In genomic region chr6:87656857-87657256, GRCh38 we compare ENCODE assay signal across 9 cellular contexts. TPM values are rescaled to one million over a fixed set of nuclear protein-coding genes. Genes with fewer than 3 reads are reported as not detected.
DNase-seq lines count a peak whose midpoint lies in the region; ATAC-seq, FAIRE-seq and TF ChIP-seq lines count a peak whose summit lies in the region.
"Had no signal": no experiment of that assay in that cellular context is flagged by ENCODE, and none has a peak within 500 bp of the region (broad histone marks: within the 10 kb centered on the region; RNA-seq: fewer than 3 reads in every experiment).

No MANE protein-coding gene starts in this region.

- POLR2A ChIA-PET in HepG2 (lab: Yijun Ruan, JAX) = no interaction called here
- POLR2A ChIA-PET in HEK293T (lab: Yijun Ruan, JAX) = no interaction called here

- no peaks in the 10 kb centered on the region for H3K4me1 ChIP-seq in HepG2 (ENCODE audit: insufficient read depth, low read length)
- H3K4me1 ChIP-seq in testis = peaks cover 18% of the 10 kb centered on the region

- TF ChIP-seq RAD21 in HepG2 (CRISPR knock-in tag; IDR thresholded peaks at IDR 0.05) = no peak

- no peaks in the 10 kb centered on the region for H3K27me3 ChIP-seq in HepG2 (ENCODE audit: control insufficient read depth in 1 of 2, insufficient read depth in 2 of 2, low read length in 2 of 2)
- H3K27me3 ChIP-seq in testis = no peaks in the 10 kb centered on the region

- ATAC-seq in GM18502 (IDR thresholded peaks at IDR 0.05; ENCODE audit: poor library complexity, unreplicated experiment) = peak; percentile 71
- ATAC-seq in GM21423 (IDR thresholded peaks at IDR 0.05; ENCODE audit: unreplicated experiment) = peak; percentile 77
- ATAC-seq in HG03354 (IDR thresholded peaks at IDR 0.05; ENCODE audit: poor library complexity, severe bottlenecking, unreplicated experiment) = peak; percentile 89
- ATAC-seq in HepG2 = no peak

- H3K36me3 ChIP-seq in HepG2 (replicated peaks in 1 of 2; ENCODE audit: control insufficient read depth in 1 of 2, insufficient read depth in 2 of 2, low read length in 2 of 2) (peaks cover 4 to 24% of the 10 kb centered on the region in 2 experiments; a peak in 4 of 5 replicates), testis (ENCODE audit: low read depth, missing control alignments) (no peaks in the 10 kb centered on the region)

- no peak for TF ChIP-seq POLR2A in HepG2 (IDR thresholded peaks at IDR 0.05; ENCODE audit: insufficient read depth in 1 of 2, low read depth in 2 of 2, low read length in 2 of 2)
- no peak for TF ChIP-seq POLR2A in testis (IDR thresholded peaks at IDR 0.05)

- TF ChIP-seq EP300 in HepG2 (IDR thresholded peaks at IDR 0.05; ENCODE audit: low read depth in 2 of 2, low read length in 2 of 2) (no peak), HepG2 (CRISPR knock-in tag; IDR thresholded peaks at IDR 0.05; ENCODE audit: borderline replicate concordance) (no peak)

- peak; percentile 29 for DNase-seq in astrocyte of the spinal cord (ENCODE audit: low read depth, low spot score)
- no peak for DNase-seq in HepG2 (ENCODE audit: low spot score)
- DNase-seq in testis = no peak
- no peak for DNase-seq in G401 (ENCODE audit: low spot score)
- DNase-seq in HEK293T (ENCODE audit: extremely low spot score) = no peak

- CTCF ChIA-PET in HepG2 (lab: Yijun Ruan, JAX; ENCODE audit: low intra/inter-chr PET ratio, low total read pairs) (no interaction called here), HEK293T (lab: Yijun Ruan, JAX) (no interaction called here)

- H3K9ac ChIP-seq in HepG2 (ENCODE audit: insufficient read depth, low read depth, low read length) = no peak overlapping the region

- no peak for FAIRE-seq in HepG2 (lab: Jason Lieb, UNC)

- H3K27ac ChIP-seq in HepG2 (ENCODE audit: extremely low read length, insufficient read depth, low read length) (no peak overlapping the region), testis (no peak overlapping the region)
- H3K27ac ChIP-seq: coronary artery had no signal

- H3K4me3 ChIP-seq in astrocyte of the spinal cord (ENCODE audit: low read depth, low read length) (no peak overlapping the region), HepG2 (replicated peaks in 1 of 3; ENCODE audit: insufficient read depth in 1 of 3, low read depth in 2 of 3, low read length in 3 of 3) (no peak overlapping the region), testis (no peak overlapping the region)
- H3K4me3 ChIP-seq: coronary artery had no signal

- no peaks in the 10 kb centered on the region for H3K79me2 ChIP-seq in HepG2 (ENCODE audit: insufficient read depth, low read length)

- H2AFZ ChIP-seq in HepG2 (ENCODE audit: low read length) = no peak overlapping the region

- intact Hi-C loops in HepG2 (cut with micrococcal nuclease; ENCODE audit: unreplicated experiment) = no loop called here
- intact Hi-C loops in testis (cut with DNase I; ENCODE audit: low total_unique reads) = no loop called here

- no peaks in the 10 kb centered on the region for H3K9me3 ChIP-seq in HepG2 (ENCODE audit: low read length)
- no peaks in the 10 kb centered on the region for H3K9me3 ChIP-seq in testis

- no peaks in the 10 kb centered on the region for H4K20me1 ChIP-seq in HepG2 (ENCODE audit: insufficient read depth, low read length)

- no TSS peak for BruUV-seq in HepG2 (replicated peaks; lab: Mats Ljungman, UMichigan)

- TF ChIP-seq CTCF in astrocyte of the spinal cord (IDR thresholded peaks at IDR 0.05; ENCODE audit: low read depth, low read length) = no peak
- no peak for TF ChIP-seq CTCF in HepG2 (CRISPR knock-in tag; IDR thresholded peaks at IDR 0.05)
- no peak for TF ChIP-seq CTCF in testis (IDR thresholded peaks at IDR 0.05)

- H3K4me2 ChIP-seq in HepG2 (ENCODE audit: low read depth, low read length) = no peak overlapping the region

- in situ Hi-C loops in astrocyte of the spinal cord (cut with HindIII; ENCODE audit: low sequenced_read_pairs) = no loop called here
- in situ Hi-C loops in HepG2 (cut with HindIII; ENCODE audit: extremely low pct_ligation_motif_present, low pct_unique_long_range_greater_than_20kb) = no loop called here
- in situ Hi-C loops in G401 (cut with HindIII; ENCODE audit: low sequenced_read_pairs) = no loop called here

TF ChIP-seq in HepG2, 621 proteins besides CTCF, POLR2A, EP300 and RAD21 (continues in another document):
- no peak for TF ChIP-seq ATF5 (CRISPR knock-in tag; IDR thresholded peaks at IDR 0.05; ENCODE audit: low read depth)
- TF ChIP-seq SNAPC5 (CRISPR knock-in tag; IDR thresholded peaks at IDR 0.05; ENCODE audit: borderline replicate concordance) = no peak
- TF ChIP-seq FOSL1 (CRISPR knock-in tag; IDR thresholded peaks at IDR 0.05; ENCODE audit: borderline replicate concordance) = no peak
- TF ChIP-seq ZNF513 (CRISPR knock-in tag; conservative IDR thresholded peaks at IDR 0.05) = no peak

TF ChIP-seq in HEK293T, 16 proteins besides CTCF, POLR2A, EP300 and RAD21:
- no peak for TF ChIP-seq TARDBP (IDR thresholded peaks at IDR 0.05)
- TF ChIP-seq ZNF384 (IDR thresholded peaks at IDR 0.05) = no peak
- TF ChIP-seq FOXM1 (IDR thresholded peaks at IDR 0.05; ENCODE audit: borderline replicate concordance) = no peak
- TF ChIP-seq SUZ12 (IDR thresholded peaks at IDR 0.05) = no peak
- TF ChIP-seq NFRKB (IDR thresholded peaks at IDR 0.05) = no peak
- no peak for TF ChIP-seq L3MBTL2 (conservative IDR thresholded peaks at IDR 0.05)
- TF ChIP-seq ELF4 (IDR thresholded peaks at IDR 0.05) = no peak
- TF ChIP-seq FOXA1 (IDR thresholded peaks at IDR 0.05) = no peak
- TF ChIP-seq BHLHE40 (IDR thresholded peaks at IDR 0.05; ENCODE audit: borderline replicate concordance) = no peak
- no peak for TF ChIP-seq CTBP1 (IDR thresholded peaks at IDR 0.05; ENCODE audit: borderline replicate concordance)
- no peak for TF ChIP-seq LEF1 (IDR thresholded peaks at IDR 0.05; ENCODE audit: borderline replicate concordance)

RNA-seq across cellular contexts. Expression of gene AKIRIN2, which starts 45.2 kb away (rescaled TPM):
- total RNA-seq in HepG2 (2016; rRNA removed; fragmentation: Illumina TruSeq; extraction: Trizol) = 23.4 and 29.2 TPM in 2 replicates
- total RNA-seq in HepG2 (2016; cell fraction: cytosol; rRNA removed; fragmentation: Illumina TruSeq; extraction: Trizol; ENCODE audit: low read depth) = 6.7 and 8.7 TPM in 2 replicates
- total RNA-seq in HepG2 (2016; cell fraction: insoluble cytoplasmic fraction; rRNA removed; fragmentation: Illumina TruSeq; extraction: Trizol) = 21.0 and 29.6 TPM in 2 replicates
- 30.2 and 32.7 TPM in 2 replicates for total RNA-seq in HepG2 (2016; cell fraction: membrane; rRNA removed; fragmentation: Illumina TruSeq; extraction: Trizol)
- total RNA-seq in HepG2 (2016; cell fraction: nucleus; rRNA removed; fragmentation: Illumina TruSeq; extraction: Trizol) = 28.7 and 38.1 TPM in 2 replicates
- 15.6 and 16.0 TPM in 2 replicates for polyA plus RNA-seq in HepG2 (2011; rRNA removed)
- polyA plus RNA-seq in HepG2 (2011; cell fraction: cytosol; rRNA removed) = 8.3 and 10.7 TPM in 2 replicates
- polyA plus RNA-seq in HepG2 (2011; cell fraction: nucleus; rRNA removed) = 22.6 and 23.5 TPM in 2 replicates
- polyA plus RNA-seq in HepG2 (2012) = 40.3 and 44.8 TPM in 2 replicates
- 17.2 and 17.9 TPM in 2 replicates for polyA plus RNA-seq in HepG2 (2016; cell fraction: cytosol; fragmentation: Illumina TruSeq; extraction: Trizol; ENCODE audit: low read depth)
- 59.2 and 61.5 TPM in 2 replicates for polyA plus RNA-seq in HepG2 (2016; cell fraction: insoluble cytoplasmic fraction; fragmentation: Illumina TruSeq; extraction: Trizol; ENCODE audit: low read depth)
- polyA plus RNA-seq in HepG2 (2016; cell fraction: membrane; fragmentation: Illumina TruSeq; extraction: Trizol; ENCODE audit: low read depth) = 34.9 and 39.3 TPM in 2 replicates
- polyA plus RNA-seq in HepG2 (2016; cell fraction: nucleus; fragmentation: Illumina TruSeq; extraction: Trizol; ENCODE audit: insufficient read depth, low read depth) = 58.6 and 63.2 TPM in 2 replicates
- 7.8 and 15.7 TPM in 2 replicates for polyA minus RNA-seq in HepG2 (2011; rRNA and poly(A)+ RNA removed; ENCODE audit: low replicate concordance)
- 25.7 and 27.7 TPM in 2 replicates for polyA minus RNA-seq in HepG2 (2011; cell fraction: cytosol; rRNA and poly(A)+ RNA removed)
- polyA minus RNA-seq in HepG2 (2011; cell fraction: nucleus; rRNA and poly(A)+ RNA removed) = 40.0 and 50.9 TPM in 2 replicates
- 10 to 100 TPM; 72.5 to 73.5 TPM for total RNA-seq in testis
- 65.2 TPM for polyA plus RNA-seq in testis (ENCODE audit: insufficient read depth, low read depth, low replicate concordance)
- total RNA-seq in G401 (2014; rRNA removed; shearing (Covaris generic)) = 11.5 and 41.3 TPM in 2 replicates
